21 cellular contexts compared by ENCODE assay signal in genomic region chr12:115264605-115265004, GRCh38.
A peak's percentile ranks its signal among the peaks of the same experiment; 100 is the strongest.
DNase-seq lines count a peak whose midpoint lies in the region; ATAC-seq and TF ChIP-seq lines count a peak whose summit lies in the region.
"Had no signal": no experiment of that assay in that cellular context is flagged by ENCODE, and none has a peak within 500 bp of the region (broad histone marks: within the 10 kb centered on the region; RNA-seq: fewer than 3 reads in every experiment).

No MANE protein-coding gene starts in this region.

- CTCF ChIA-PET in HEK293 (lab: Yijun Ruan, JAX) = interaction anchor here (0.7 kb wide), 1 partner anchor 131 kb away, joined by 3 read pairs; no protein-coding TSS in a partner anchor

- H3K27ac ChIP-seq in HEK293 (ENCODE audit: extremely low read depth, low read depth, low read length) = no peak overlapping the region
- H3K27ac ChIP-seq: 22Rv1; A549; BLaER1 treated with 17β-estradiol and CSF1 and Interleukin-3, amounts not matched to agents 10 nM and 100 nM; C4-2B had no signal

- no peak for TF ChIP-seq CTCF in HEK293 (tag by site-specific recombination; IDR thresholded peaks at IDR 0.05)

- DNase-seq in NCI-H2029 (lab: John Stamatoyannopoulos, UW) (peak; percentile 46), NCI-H2029 treated with DMSO at 0.1 percent for 48 hours (lab: John Stamatoyannopoulos, UW) (no peak), left kidney (ENCODE audit: low read depth, low spot score) (peak; percentile 7)
- DNase-seq: AML-193; Caco-2; CD4-positive, alpha-beta T cell; CD8-positive, alpha-beta T cell; DMS 273 treated with DMSO at 0.1 percent for 48 hours; DMS153; DMS53; DMS79; DND-41; EL; GDM1 had no signal

- no peaks in the 10 kb centered on the region for H3K36me3 ChIP-seq in HEK293 (ENCODE audit: control insufficient read depth in 2 of 2, insufficient read depth in 1 of 2, low read length in 2 of 2)
- H3K36me3 ChIP-seq: BLaER1 treated with 17β-estradiol and CSF1 and Interleukin-3, amounts not matched to agents 10 nM and 100 nM had no signal

- POLR2A ChIA-PET in HEK293 (lab: Yijun Ruan, JAX) = no interaction called here

- ATAC-seq in GM21619 (IDR thresholded peaks at IDR 0.05; ENCODE audit: unreplicated experiment) = no peak
- ATAC-seq: A549; CD8-positive, alpha-beta T cell; GM12878 had no signal

- no peak overlapping the region for H3K4me3 ChIP-seq in HEK293 (ENCODE audit: low read depth, low read length)
- H3K4me3 ChIP-seq: A549; BLaER1 treated with 17β-estradiol and CSF1 and Interleukin-3, amounts not matched to agents 10 nM and 100 nM; GM12878 had no signal

- no peaks in the 10 kb centered on the region for H3K9me3 ChIP-seq in HEK293 (ENCODE audit: control insufficient read depth, insufficient read depth, low read depth, low read length)
- H3K9me3 ChIP-seq: A549; BLaER1 treated with 17β-estradiol and CSF1 and Interleukin-3, amounts not matched to agents 10 nM and 100 nM; Caco-2 had no signal

- H3K4me1 ChIP-seq in HEK293 (ENCODE audit: control insufficient read depth, insufficient read depth, low read length) = no peaks in the 10 kb centered on the region; the same call in 1 of the 2 replicates
- H3K4me1 ChIP-seq: Caco-2 had no signal

TF ChIP-seq in HEK293, 187 proteins besides CTCF, POLR2A, EP300 and RAD21:
- TF ChIP-seq ATF2 (tag by site-specific recombination; IDR thresholded peaks at IDR 0.05; ENCODE audit: low read depth) (peak; percentile 68), ZNF26 (tag by site-specific recombination; IDR thresholded peaks at IDR 0.05) (peak; percentile 61; the same call in 1 of the 2 replicates), SP7 (tag by site-specific recombination; IDR thresholded peaks at IDR 0.05) (no peak), ZNF660 (tag by site-specific recombination; IDR thresholded peaks at IDR 0.05) (no peak)
